ENCODE assay signal across 1 cellular context in the genomic region with DNA sequence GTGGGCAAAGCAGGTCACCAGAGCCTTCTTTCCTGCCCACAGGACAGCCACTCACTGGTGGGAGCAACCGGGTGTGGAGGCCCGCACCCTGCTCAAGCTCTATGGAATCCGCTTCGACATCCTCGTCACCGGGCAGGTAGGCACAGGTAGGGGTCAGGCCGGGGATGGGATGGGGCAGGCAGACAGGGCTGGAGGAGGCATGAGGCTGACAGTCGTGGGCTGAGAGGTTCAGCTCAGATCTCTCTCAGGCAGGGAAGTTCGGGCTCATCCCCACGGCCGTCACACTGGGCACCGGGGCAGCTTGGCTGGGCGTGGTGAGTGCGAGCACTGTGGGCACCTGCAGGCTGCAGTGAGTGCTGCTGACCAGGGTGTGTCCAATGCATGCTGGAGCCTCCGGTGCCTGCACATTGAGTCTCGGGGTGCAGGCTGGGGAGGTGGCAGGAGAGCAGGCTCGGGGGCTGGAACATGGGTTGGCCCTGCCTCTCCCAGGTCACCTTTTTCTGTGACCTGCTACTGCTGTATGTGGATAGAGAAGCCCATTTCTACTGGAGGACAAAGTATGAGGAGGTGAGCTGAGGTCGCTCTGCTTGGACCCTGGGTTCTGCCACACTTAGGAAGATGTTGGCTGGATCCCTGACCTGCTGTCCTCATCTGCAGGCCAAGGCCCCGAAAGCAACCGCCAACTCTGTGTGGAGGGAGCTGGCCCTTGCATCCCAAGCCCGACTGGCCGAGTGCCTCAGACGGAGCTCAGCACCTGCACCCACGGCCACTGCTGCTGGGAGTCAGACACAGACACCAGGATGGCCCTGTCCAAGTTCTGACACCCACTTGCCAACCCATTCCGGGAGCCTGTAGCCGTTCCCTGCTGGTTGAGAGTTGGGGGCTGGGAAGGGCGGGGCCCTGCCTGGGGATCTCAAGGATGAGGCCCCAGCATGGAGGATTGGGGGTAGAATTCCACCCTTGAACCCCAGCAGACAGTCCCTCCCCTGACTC.
TF ChIP-seq lines count a peak whose summit lies in the region.

No MANE protein-coding gene starts in this region.

TF ChIP-seq in IMR-90, 13 proteins besides CTCF, POLR2A, EP300 and RAD21:
- no peak for TF ChIP-seq NFE2L2 (IDR thresholded peaks at IDR 0.05; ENCODE audit: low read depth, low read length)
- TF ChIP-seq, protein P1, sequence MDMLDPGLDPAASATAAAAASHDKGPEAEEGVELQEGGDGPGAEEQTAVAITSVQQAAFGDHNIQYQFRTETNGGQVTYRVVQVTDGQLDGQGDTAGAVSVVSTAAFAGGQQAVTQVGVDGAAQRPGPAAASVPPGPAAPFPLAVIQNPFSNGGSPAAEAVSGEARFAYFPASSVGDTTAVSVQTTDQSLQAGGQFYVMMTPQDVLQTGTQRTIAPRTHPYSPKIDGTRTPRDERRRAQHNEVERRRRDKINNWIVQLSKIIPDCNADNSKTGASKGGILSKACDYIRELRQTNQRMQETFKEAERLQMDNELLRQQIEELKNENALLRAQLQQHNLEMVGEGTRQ (IDR thresholded peaks at IDR 0.05; ENCODE audit: low read depth, low read length) = no peak
TF ChIP-seq in IMR-90: peak in this region for 0.
